ENCODE assay signal across 8 cellular contexts in genomic region chr5:131068893-131069643, GRCh38.
DNase-seq lines count a peak whose midpoint lies in the region; ATAC-seq, FAIRE-seq and TF ChIP-seq lines count a peak whose summit lies in the region.

No MANE protein-coding gene starts in this region.

- no peak overlapping the region for H3K27ac ChIP-seq in H1 (ENCODE audit: low read depth, low read length)
- no peak overlapping the region for H3K27ac ChIP-seq in brain microvascular endothelial cell
- no peak overlapping the region for H3K27ac ChIP-seq in pancreas

- no peaks in the 10 kb centered on the region for H3K79me2 ChIP-seq in H1 (ENCODE audit: control insufficient read depth in 1 of 2, insufficient read depth in 2 of 2, low read length in 2 of 2)

- peaks cover 44% of the 10 kb centered on the region for H3K4me1 Mint-ChIP-seq in activated B cell treated with CpG ODN at 0.5 μM for 24 hours

- H3K4me3 ChIP-seq in H1 (ENCODE audit: extremely low read depth in 1 of 4, insufficient read depth in 2 of 4, low read depth in 3 of 4, low read length in 4 of 4) (no peak overlapping the region), brain microvascular endothelial cell (ENCODE audit: low read depth, low read length) (no peak overlapping the region), pancreas (no peak overlapping the region)

- H3K4me1 ChIP-seq in H1 (replicated peaks in 1 of 4; ENCODE audit: control insufficient read depth in 3 of 4, insufficient read depth in 4 of 4, low read length in 3 of 4) (no peaks in the 10 kb centered on the region), pancreas (no peaks in the 10 kb centered on the region)

- H3K9me3 Mint-ChIP-seq in activated B cell treated with CpG ODN at 0.5 μM for 24 hours, result peaks cover 27% of the 10 kb centered on the region

- no peaks in the 10 kb centered on the region for H3K79me1 ChIP-seq in H1 (ENCODE audit: low read depth, low read length)

- no peak overlapping the region for H2BK120ac ChIP-seq in H1 (replicated peaks; ENCODE audit: low read depth, low read length)

- no peak overlapping the region for H3K23ac ChIP-seq in H1 (ENCODE audit: insufficient read length)

- H4K8ac ChIP-seq in H1 (ENCODE audit: extremely low read depth, insufficient read depth, low read length), result no peak overlapping the region

- CTCF ChIA-PET in activated B cell treated with CpG ODN at 0.5 μM for 24 hours (lab: Charles Lee), result no interaction called here
- CTCF ChIA-PET in H1 (lab: Charles Lee; ENCODE audit: partially characterized antibody), result no interaction called here

- no peak for TF ChIP-seq EP300 in H1 (IDR thresholded peaks at IDR 0.05; ENCODE audit: borderline replicate concordance in 1 of 2, low read depth in 2 of 2, low read length in 2 of 2)

- in situ Hi-C loops in brain microvascular endothelial cell (cut with HindIII; ENCODE audit: low pct_ligation_motif_present, low sequenced_read_pairs), result no loop called here

- 0 out of 2 replicates have a peak overlapping the region, but pooled peaks have one; percentile 45 for H2AFZ ChIP-seq in H1 (ENCODE audit: low read length)

- H3K36me3 ChIP-seq in H1 (ENCODE audit: control insufficient read depth in 2 of 4, insufficient read depth in 4 of 4, low read length in 3 of 4), result no peaks in the 10 kb centered on the region
- no peaks in the 10 kb centered on the region for H3K36me3 ChIP-seq in brain microvascular endothelial cell (replicated peaks)
- no peaks in the 10 kb centered on the region for H3K36me3 ChIP-seq in pancreas

- ATAC-seq in GM18909 (IDR thresholded peaks at IDR 0.05; ENCODE audit: poor library complexity, unreplicated experiment) (peak; percentile 94), HG02943 (IDR thresholded peaks at IDR 0.05; ENCODE audit: low read depth, unreplicated experiment) (peak; percentile 91), activated B cell treated with CpG ODN at 0.5 μM for 24 hours (ENCODE audit: low read depth) (peak; percentile 70), pancreas (no peak)

- no peak overlapping the region for H2BK15ac ChIP-seq in H1 (ENCODE audit: low read length)

- no peak overlapping the region for H2BK12ac ChIP-seq in H1 (ENCODE audit: low read depth, low read length)

- H2AK5ac ChIP-seq in H1 (ENCODE audit: low read depth, low read length), result no peak overlapping the region

- intact Hi-C loops in activated B cell treated with CpG ODN at 0.5 μM for 24 hours (cut with micrococcal nuclease) (no loop called here), pancreas (cut with DNase I) (no loop called here)

- peak overlapping the region; percentile 41 for H3K27ac Mint-ChIP-seq in activated B cell treated with CpG ODN at 0.5 μM for 24 hours

- no peak for TF ChIP-seq POLR2A in H1 (IDR thresholded peaks at IDR 0.05; ENCODE audit: control extremely low read depth in 1 of 2, low read depth in 2 of 2, low read length in 2 of 2)

- TF ChIP-seq RAD21 in H1 (IDR thresholded peaks at IDR 0.05 in 1 of 2, conservative IDR thresholded peaks at IDR 0.05 in 1 of 2; ENCODE audit: low read depth in 2 of 2, low read length in 2 of 2), result no peak

- H4K5ac ChIP-seq in H1 (ENCODE audit: insufficient read length, low read depth, low read length), result no peak overlapping the region

- no peak overlapping the region for H2BK5ac ChIP-seq in H1 (ENCODE audit: low read depth, low read length)

- DNase-seq in activated B cell treated with CpG ODN at 0.5 μM for 24 hours (no peak), H1 (ENCODE audit: low read depth in 1 of 2, low spot score in 2 of 2) (no peak), brain microvascular endothelial cell (no peak), pancreas (no peak), HuH-7.5 (ENCODE audit: low spot score) (no peak)
- DNase-seq in stimulated activated CD8-positive, alpha-beta memory T cell treated with anti-CD3 and anti-CD28 coated beads, Interleukin-2, amount 100 ng/mL, for 1 hour (ENCODE audit: low read depth in 2 of 2), result peak; percentile 16 to 24

- POLR2A ChIA-PET in activated B cell treated with CpG ODN at 0.5 μM for 24 hours (lab: Charles Lee) (no interaction called here), H1 (lab: Charles Lee; ENCODE audit: partially characterized antibody) (no interaction called here)

- H3K27me3 ChIP-seq in H1 (replicated peaks in 1 of 4; ENCODE audit: control insufficient read depth in 3 of 4, extremely low read depth in 1 of 4, insufficient read depth in 3 of 4, low read length in 3 of 4) (no peaks in the 10 kb centered on the region), brain microvascular endothelial cell (replicated peaks) (no peaks in the 10 kb centered on the region), pancreas (no peaks in the 10 kb centered on the region)

- TF ChIP-seq CTCF in activated B cell treated with CpG ODN at 0.5 μM for 24 hours (IDR thresholded peaks at IDR 0.05) (no peak), H1 (IDR thresholded peaks at IDR 0.05; ENCODE audit: control extremely low read depth in 1 of 3, insufficient read depth in 1 of 3, low read depth in 1 of 3, low read length in 3 of 3) (no peak), brain microvascular endothelial cell (IDR thresholded peaks at IDR 0.05; ENCODE audit: low read depth, low read length, missing control alignments) (no peak), pancreas (IDR thresholded peaks at IDR 0.05) (no peak)

- H3K36me3 Mint-ChIP-seq in activated B cell treated with CpG ODN at 0.5 μM for 24 hours (ENCODE audit: low read depth), result peaks cover 23% of the 10 kb centered on the region

- H3K14ac ChIP-seq in H1 (ENCODE audit: insufficient read length), result no peak overlapping the region

- no peak overlapping the region for H3K56ac ChIP-seq in H1 (replicated peaks; ENCODE audit: insufficient read length, low read depth, low read length)

- H4K91ac ChIP-seq in H1 (replicated peaks; ENCODE audit: insufficient read length, low read length), result no peak overlapping the region

- FAIRE-seq in H1 (lab: Jason Lieb, UNC), result no peak
- FAIRE-seq in pancreas (lab: Jason Lieb, UNC), result no peak

- H3K4me3 Mint-ChIP-seq in activated B cell treated with CpG ODN at 0.5 μM for 24 hours, result peak overlapping the region; percentile 42

- no peak overlapping the region for H3K18ac ChIP-seq in H1 (ENCODE audit: extremely low read depth, low read length)

- no peaks in the 10 kb centered on the region for H3K23me2 ChIP-seq in H1 (ENCODE audit: low read depth, low read length)

- H4K20me1 ChIP-seq in H1 (replicated peaks in 1 of 2; ENCODE audit: control insufficient read depth in 1 of 2, insufficient read depth in 2 of 2, low read length in 2 of 2), result no peaks in the 10 kb centered on the region

- H3K4me2 ChIP-seq in H1 (ENCODE audit: insufficient read depth in 1 of 2, low read depth in 2 of 2, low read length in 2 of 2), result no peak overlapping the region

- no peak overlapping the region for H2BK20ac ChIP-seq in H1 (ENCODE audit: low read length)

- H3K27me3 Mint-ChIP-seq in activated B cell treated with CpG ODN at 0.5 μM for 24 hours, result no peaks in the 10 kb centered on the region

- WGBS in H1 (ENCODE audit: extremely low coverage in 1 of 2, insufficient coverage in 1 of 2, insufficient read length in 1 of 2, insufficient replicate concordance in 2 of 2, low coverage in 1 of 2, low lambda C conversion rate in 2 of 2, missing lambda C conversion rate in 1 of 2), 2 experiments, result 90% methylated on average over 2 of the region's 2 CpGs; no CpG with 5 or more reads in 1 of the 2 experiments
- 53 to 54% methylated on average over 2 of the region's 2 CpGs for WGBS in pancreas, 2 donors

- H3K9me3 ChIP-seq in H1 (ENCODE audit: insufficient read depth in 2 of 2, low read depth in 1 of 2, low read length in 1 of 2) (peaks cover 9 to 14% of the 10 kb centered on the region in 2 experiments; a peak in 3 of 4 replicates), pancreas (no peaks in the 10 kb centered on the region)

- no peak overlapping the region for H3K4ac ChIP-seq in H1 (replicated peaks; ENCODE audit: insufficient read length, low read depth, low read length)

- H3K9ac ChIP-seq in H1 (replicated peaks in 1 of 4; ENCODE audit: extremely low read depth in 1 of 4, low read depth in 3 of 4, low read length in 3 of 4), result no peak overlapping the region

TF ChIP-seq in H1, 55 proteins besides CTCF, POLR2A, EP300 and RAD21 (continues in another document):
- no peak for TF ChIP-seq ZNF274 (IDR thresholded peaks at IDR 0.05; ENCODE audit: borderline replicate concordance, extremely low read depth, low read length)
- no peak for TF ChIP-seq FOSL1 (IDR thresholded peaks at IDR 0.05; ENCODE audit: insufficient read depth, low read depth, low read length)
- TF ChIP-seq EGR1 (IDR thresholded peaks at IDR 0.05; ENCODE audit: borderline replicate concordance, low read depth, low read length), result no peak
- TF ChIP-seq GABPA (IDR thresholded peaks at IDR 0.05; ENCODE audit: borderline replicate concordance, insufficient read depth, low read length), result no peak
- TF ChIP-seq POLR2AphosphoS5 (IDR thresholded peaks at IDR 0.05; ENCODE audit: low read depth, low read length), result no peak

Comparison
In these comparisons a context has a peak if more than half of its experiments do, and no peak if none do; other contexts are left out.
1. ATAC-seq: peak in GM18909 (single experiment), HG02943 (single experiment) and activated B cell treated with CpG ODN at 0.5 μM for 24 hours (single experiment); none in pancreas (0 of 4).
2. DNase-seq: peak in stimulated activated CD8-positive, alpha-beta memory T cell treated with anti-CD3 and anti-CD28 coated beads, Interleukin-2, amount 100 ng/mL, for 1 hour (2 of 2); none in activated B cell treated with CpG ODN at 0.5 μM for 24 hours (single experiment), H1 (0 of 2), brain microvascular endothelial cell (single experiment), pancreas (0 of 6) and HuH-7.5 (single experiment).